ENCODE assay signal across 8 cellular contexts in the genomic region with DNA sequence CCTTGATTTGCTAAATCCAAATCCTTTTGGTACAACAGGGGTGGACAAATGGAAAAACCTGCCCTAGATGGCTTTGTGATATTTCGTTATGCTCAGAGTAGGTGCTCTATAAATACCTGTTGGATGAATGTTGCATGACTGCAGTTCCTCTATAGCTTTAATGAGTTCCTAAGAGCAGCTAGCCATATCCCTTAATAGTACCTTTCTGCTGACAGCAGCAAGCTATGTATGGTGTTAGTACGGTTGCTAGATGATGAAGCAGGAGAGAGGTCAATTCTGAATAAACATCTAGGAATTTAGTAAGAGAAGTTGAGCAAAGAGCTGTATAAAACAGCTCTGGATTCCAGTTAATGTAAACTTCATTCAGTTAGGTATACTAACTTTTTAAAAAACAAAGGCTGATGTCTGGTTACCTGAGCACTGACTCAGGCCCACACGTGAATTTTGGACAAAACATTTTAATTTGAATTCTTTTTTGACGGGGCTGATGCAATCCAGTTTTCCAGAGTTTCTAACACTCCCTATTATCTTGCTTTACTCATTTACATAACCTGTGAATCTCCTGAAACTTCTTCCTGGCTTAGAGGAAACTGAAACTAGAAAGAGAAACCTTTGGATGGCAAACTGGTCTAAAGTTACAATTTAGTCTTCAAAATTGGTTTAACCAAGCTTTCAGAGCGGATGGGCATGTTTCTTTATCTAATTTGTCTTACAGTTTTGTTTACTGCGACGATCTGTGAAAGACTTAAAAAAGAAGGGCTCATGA. TPM values are rescaled to one million over a fixed set of nuclear protein-coding genes. Genes with fewer than 3 reads are reported as not detected.
DNase-seq lines count a peak whose midpoint lies in the region; ATAC-seq, FAIRE-seq and TF ChIP-seq lines count a peak whose summit lies in the region.
"Not testable (repeated sequence)": the region's sequence is repeated elsewhere in the genome, so short reads cannot be mapped to it uniquely, and the experiment has no call there.

No MANE protein-coding gene starts in this region.

- H3K4me2 ChIP-seq in PC-9, result peak overlapping the region; percentile 89

- DNase-seq in A172 (ENCODE audit: low spot score) (peak; percentile 8), M059J (ENCODE audit: low read depth) (peak; percentile 42), PC-9 (peak in 1 of 2 experiments; percentile 54), epithelial cell of esophagus (ENCODE audit: low read depth) (peak; percentile 11), kidney tubule cell (ENCODE audit: low spot score) (peak; percentile 20)
- not testable (repeated sequence) for DNase-seq in GM12892 (ENCODE audit: insufficient read length); H54 (ENCODE audit: insufficient read length, low spot score); WTC11 (ENCODE audit: low spot score)

- peak overlapping the region; percentile 88 for H3K4me3 ChIP-seq in PC-9
- H3K4me3 ChIP-seq in epithelial cell of esophagus (ENCODE audit: low read length), result not testable (repeated sequence)

- not testable (repeated sequence) for H3K27me3 Mint-ChIP-seq in WTC11 (ENCODE audit: low read depth)

- intact Hi-C loops in PC-9 (cut with micrococcal nuclease; ENCODE audit: unreplicated experiment), result not testable (repeated sequence)

- POLR2A ChIA-PET in PC-9 (lab: Charles Lee; ENCODE audit: unreplicated experiment); WTC11 (lab: Charles Lee): not testable (repeated sequence)

- 0 out of 2 replicates have a peak, but pooled peaks have one; percentile 16 for ATAC-seq in WTC11

- peak overlapping the region; percentile 93 for H2AFZ ChIP-seq in PC-9

- H3K4me1 Mint-ChIP-seq in WTC11, result not testable (repeated sequence)

- H3K36me3 ChIP-seq in PC-9 (ENCODE audit: low read depth), result not testable (repeated sequence)

- not testable (repeated sequence) for H3K27me3 ChIP-seq in PC-9 (ENCODE audit: insufficient read depth, low read depth)

- FAIRE-seq in GM12892 (lab: Jason Lieb, UNC), result peak; percentile 24
- FAIRE-seq in H54 (lab: Jason Lieb, UNC), result peak; percentile 85

- H3K79me2 ChIP-seq in PC-9 (ENCODE audit: low read depth), result not testable (repeated sequence)

- not testable (repeated sequence) for BruUV-seq in PC-9 (replicated peaks; lab: Mats Ljungman, UMichigan)

- H3K9me2 ChIP-seq in PC-9 (ENCODE audit: insufficient read depth), result not testable (repeated sequence)

- not testable (repeated sequence) for H4K20me1 ChIP-seq in PC-9 (ENCODE audit: insufficient read depth)

- H3K27ac Mint-ChIP-seq in WTC11, result peak overlapping the region; percentile 41; the same call in 1 of the 2 replicates

- H3F3A ChIP-seq in PC-9 (ENCODE audit: insufficient read depth, low read depth), result peaks cover 20% of the 10 kb centered on the region

- H3K9me3 Mint-ChIP-seq in WTC11, result not testable (repeated sequence)

- peaks cover 12% of the 10 kb centered on the region for H3K36me3 Mint-ChIP-seq in WTC11

- not testable (repeated sequence) for H3K9me3 ChIP-seq in PC-9 (ENCODE audit: insufficient read depth, low read depth)

- H3K4me3 Mint-ChIP-seq in WTC11, result not testable (repeated sequence)

- not testable (repeated sequence) for TF ChIP-seq POLR2A in GM12892 (IDR thresholded peaks at IDR 0.05; ENCODE audit: low read depth, low read length); H54 (IDR thresholded peaks at IDR 0.05; ENCODE audit: low read depth, low read length)

- CTCF ChIA-PET in PC-9 (lab: Charles Lee); WTC11 (lab: Charles Lee): not testable (repeated sequence)

- not testable (repeated sequence) for TF ChIP-seq CTCF in PC-9 (conservative IDR thresholded peaks at IDR 0.05); WTC11 (IDR thresholded peaks at IDR 0.05); epithelial cell of esophagus (IDR thresholded peaks at IDR 0.05; ENCODE audit: insufficient read depth, low read depth, low read length, missing control alignments)

- H3K4me1 ChIP-seq in PC-9 (replicated peaks; ENCODE audit: insufficient read depth), result not testable (repeated sequence)

- peak overlapping the region; percentile 100 for H3K27ac ChIP-seq in PC-9

RNA-seq across cellular contexts. Expression of a gene that starts 25.6 kb away (rescaled TPM):
- 70.2 and 71.8 TPM in 2 replicates for total RNA-seq in A172 (2014; rRNA removed; shearing (Covaris generic))
- 29.7 TPM for polyA plus RNA-seq in GM12892 (2012; ENCODE audit: missing spikeins)
- total RNA-seq in M059J (2014; rRNA removed; shearing (Covaris generic)), result 52.2 and 72.0 TPM in 2 replicates
- total RNA-seq in PC-9 (2021) (51.4 and 91.3 TPM in 2 replicates), WTC11 (2021) (53.0 to 59.0 TPM (median 56.0 TPM) in 3 replicates)

RNA-seq across cellular contexts. Expression of a gene that starts 30.4 kb away (rescaled TPM):
- 29.5 and 45.3 TPM in 2 replicates for total RNA-seq in A172 (2014; rRNA removed; shearing (Covaris generic))
- 21.6 TPM for polyA plus RNA-seq in GM12892 (2012; ENCODE audit: missing spikeins)
- 11.8 and 21.3 TPM in 2 replicates for total RNA-seq in M059J (2014; rRNA removed; shearing (Covaris generic))
- 28.1 and 31.6 TPM in 2 replicates for total RNA-seq in PC-9 (2021)
- total RNA-seq in WTC11 (2021), result 18.0 to 21.0 TPM (median 19.2 TPM) in 3 replicates
